ENCODE assay signal across 8 cellular contexts in genomic region chr3:141051641-141052569, GRCh38. TPM values are rescaled to one million over a fixed set of nuclear protein-coding genes. Genes with fewer than 3 reads are reported as not detected.
A peak's percentile ranks its signal among the peaks of the same experiment; 100 is the strongest.
DNase-seq lines count a peak whose midpoint lies in the region; ATAC-seq and TF ChIP-seq lines count a peak whose summit lies in the region.

No MANE protein-coding gene starts in this region.

- CTCF ChIA-PET in activated CD4-positive, alpha-beta memory T cell treated with anti-CD3 and anti-CD28 coated beads, Interleukin-2, amount 10 ng/mL, durations not matched to agents 7 days and 5 days (lab: Charles Lee) = interaction anchor here (1.0 to 2.8 kb wide), 2 partner anchors 39 to 140 kb away, joined by 5 to 9 read pairs; no protein-coding TSS in a partner anchor
- CTCF ChIA-PET in activated CD4-positive, alpha-beta memory T cell treated with anti-CD3 and anti-CD28 coated beads for 36 hours (lab: Charles Lee) = interaction anchor here (0.7 to 2.3 kb wide), 3 partner anchors 53 to 156 kb away, joined by 3 to 5 read pairs (median 4); no protein-coding TSS in a partner anchor

- DNase-seq in activated CD4-positive, alpha-beta memory T cell treated with anti-CD3 and anti-CD28 coated beads, Interleukin-2, amount 10 ng/mL, durations not matched to agents 7 days and 5 days = no peak
- DNase-seq in activated CD4-positive, alpha-beta memory T cell treated with anti-CD3 and anti-CD28 coated beads for 36 hours = no peak
- DNase-seq in astrocyte of the spinal cord (ENCODE audit: low read depth, low spot score) = peak; percentile 44
- no peak for DNase-seq in left lung
- peak in 1 of 2 donors; percentile 85 for DNase-seq in upper lobe of left lung
- no peak for DNase-seq in activated gamma-delta T cell (lab: John Stamatoyannopoulos, UW)
- no peak for DNase-seq in caudate nucleus (lab: John Stamatoyannopoulos, UW)
- DNase-seq in D341Med (ENCODE audit: low spot score) = no peak

- WGBS in upper lobe of left lung, 2 donors = 3% methylated on average over 10 to 40 of the region's 64 CpGs

- no peaks in the 10 kb centered on the region for H3K36me3 Mint-ChIP-seq in activated CD4-positive, alpha-beta memory T cell treated with anti-CD3 and anti-CD28 coated beads, Interleukin-2, amount 10 ng/mL, durations not matched to agents 7 days and 5 days (ENCODE audit: low read depth)
- no peaks in the 10 kb centered on the region for H3K36me3 Mint-ChIP-seq in activated CD4-positive, alpha-beta memory T cell treated with anti-CD3 and anti-CD28 coated beads for 36 hours

- no peak for TF ChIP-seq POLR2A in upper lobe of left lung (IDR thresholded peaks at IDR 0.05)

- H3K4me3 ChIP-seq in astrocyte of the spinal cord (ENCODE audit: low read depth, low read length) = peak overlapping the region; percentile 25
- peak overlapping the region; percentile 22 to 38 for H3K4me3 ChIP-seq in left lung
- H3K4me3 ChIP-seq in upper lobe of left lung = peak overlapping the region in 3 of 4 donors; percentile 42 to 54 (median 47)

- ATAC-seq in left lung (peak; percentile 19), upper lobe of left lung (ENCODE audit: low FRiP score in 2 of 2) (peak in 1 of 2 donors; percentile 62)

- peak overlapping the region; percentile 41 for H3K4me3 Mint-ChIP-seq in activated CD4-positive, alpha-beta memory T cell treated with anti-CD3 and anti-CD28 coated beads, Interleukin-2, amount 10 ng/mL, durations not matched to agents 7 days and 5 days
- H3K4me3 Mint-ChIP-seq in activated CD4-positive, alpha-beta memory T cell treated with anti-CD3 and anti-CD28 coated beads for 36 hours = no peak overlapping the region

- H3K4me1 Mint-ChIP-seq in activated CD4-positive, alpha-beta memory T cell treated with anti-CD3 and anti-CD28 coated beads, Interleukin-2, amount 10 ng/mL, durations not matched to agents 7 days and 5 days = peaks cover 14% of the 10 kb centered on the region
- H3K4me1 Mint-ChIP-seq in activated CD4-positive, alpha-beta memory T cell treated with anti-CD3 and anti-CD28 coated beads for 36 hours (ENCODE audit: low read depth) = peaks cover 12% of the 10 kb centered on the region

- no peaks in the 10 kb centered on the region for H3K9me3 ChIP-seq in left lung
- H3K9me3 ChIP-seq in upper lobe of left lung = no peaks in the 10 kb centered on the region

- no peaks in the 10 kb centered on the region for H3K36me3 ChIP-seq in left lung
- no peaks in the 10 kb centered on the region for H3K36me3 ChIP-seq in upper lobe of left lung

- no peaks in the 10 kb centered on the region for H3K9me3 Mint-ChIP-seq in activated CD4-positive, alpha-beta memory T cell treated with anti-CD3 and anti-CD28 coated beads, Interleukin-2, amount 10 ng/mL, durations not matched to agents 7 days and 5 days
- no peaks in the 10 kb centered on the region for H3K9me3 Mint-ChIP-seq in activated CD4-positive, alpha-beta memory T cell treated with anti-CD3 and anti-CD28 coated beads for 36 hours

- H3K27me3 ChIP-seq in left lung (peaks cover 22 to 83% of the 10 kb centered on the region in 2 donors), upper lobe of left lung (peaks cover 0 to 27% (median 9%) of the 10 kb centered on the region in 4 donors)

- H3K4me1 ChIP-seq in left lung (peaks cover 4 to 25% of the 10 kb centered on the region in 2 donors), upper lobe of left lung (peaks cover 12 to 27% (median 16%) of the 10 kb centered on the region in 4 donors)

- TF ChIP-seq EP300 in upper lobe of left lung (IDR thresholded peaks at IDR 0.05) = no peak

- TF ChIP-seq CTCF in astrocyte of the spinal cord (IDR thresholded peaks at IDR 0.05; ENCODE audit: low read depth, low read length) (no peak), left lung (IDR thresholded peaks at IDR 0.05) (no peak), upper lobe of left lung (IDR thresholded peaks at IDR 0.05) (no peak)

- no peak overlapping the region for H3K27ac Mint-ChIP-seq in activated CD4-positive, alpha-beta memory T cell treated with anti-CD3 and anti-CD28 coated beads, Interleukin-2, amount 10 ng/mL, durations not matched to agents 7 days and 5 days
- H3K27ac Mint-ChIP-seq in activated CD4-positive, alpha-beta memory T cell treated with anti-CD3 and anti-CD28 coated beads for 36 hours = no peak overlapping the region

- intact Hi-C loops in activated CD4-positive, alpha-beta memory T cell treated with anti-CD3 and anti-CD28 coated beads for 36 hours (cut with micrococcal nuclease) = no loop called here
- intact Hi-C loops in left lung (cut with DNase I) = no loop called here

- POLR2A ChIA-PET in activated CD4-positive, alpha-beta memory T cell treated with anti-CD3 and anti-CD28 coated beads, Interleukin-2, amount 10 ng/mL, durations not matched to agents 7 days and 5 days (lab: Charles Lee) = interaction anchor here (0.6 kb wide), 1 partner anchor 437 kb away, joined by 3 read pairs; no protein-coding TSS in a partner anchor
- POLR2A ChIA-PET in activated CD4-positive, alpha-beta memory T cell treated with anti-CD3 and anti-CD28 coated beads for 36 hours (lab: Charles Lee) = no interaction called here

- peaks cover 70% of the 10 kb centered on the region for H3K27me3 Mint-ChIP-seq in activated CD4-positive, alpha-beta memory T cell treated with anti-CD3 and anti-CD28 coated beads, Interleukin-2, amount 10 ng/mL, durations not matched to agents 7 days and 5 days
- peaks cover 53% of the 10 kb centered on the region for H3K27me3 Mint-ChIP-seq in activated CD4-positive, alpha-beta memory T cell treated with anti-CD3 and anti-CD28 coated beads for 36 hours

- H3K27ac ChIP-seq in left lung (no peak overlapping the region), upper lobe of left lung (peak overlapping the region in 2 of 4 donors; percentile 35 to 56), caudate nucleus (ENCODE audit: low read depth, low read length) (no peak overlapping the region)

- in situ Hi-C loops in astrocyte of the spinal cord (cut with HindIII; ENCODE audit: low sequenced_read_pairs) = no loop called here

RNA-seq across cellular contexts. Expression of gene SPSB4, which starts 0.8 kb away (rescaled TPM):
- total RNA-seq in activated CD4-positive, alpha-beta memory T cell treated with anti-CD3 and anti-CD28 coated beads, Interleukin-2, amount 10 ng/mL, durations not matched to agents 7 days and 5 days = not detected
- not detected for total RNA-seq in activated CD4-positive, alpha-beta memory T cell treated with anti-CD3 and anti-CD28 coated beads for 36 hours
- total RNA-seq in left lung = 1 to 10 TPM; 1.3 to 2.1 TPM
- total RNA-seq in upper lobe of left lung = 1 to 10 TPM in 3 of 6 donors, under 1 TPM in 2, not detected in 1; 0.29 to 4.2 (median 1.1) TPM
